8 cellular contexts compared by ENCODE assay signal in the genomic region with DNA sequence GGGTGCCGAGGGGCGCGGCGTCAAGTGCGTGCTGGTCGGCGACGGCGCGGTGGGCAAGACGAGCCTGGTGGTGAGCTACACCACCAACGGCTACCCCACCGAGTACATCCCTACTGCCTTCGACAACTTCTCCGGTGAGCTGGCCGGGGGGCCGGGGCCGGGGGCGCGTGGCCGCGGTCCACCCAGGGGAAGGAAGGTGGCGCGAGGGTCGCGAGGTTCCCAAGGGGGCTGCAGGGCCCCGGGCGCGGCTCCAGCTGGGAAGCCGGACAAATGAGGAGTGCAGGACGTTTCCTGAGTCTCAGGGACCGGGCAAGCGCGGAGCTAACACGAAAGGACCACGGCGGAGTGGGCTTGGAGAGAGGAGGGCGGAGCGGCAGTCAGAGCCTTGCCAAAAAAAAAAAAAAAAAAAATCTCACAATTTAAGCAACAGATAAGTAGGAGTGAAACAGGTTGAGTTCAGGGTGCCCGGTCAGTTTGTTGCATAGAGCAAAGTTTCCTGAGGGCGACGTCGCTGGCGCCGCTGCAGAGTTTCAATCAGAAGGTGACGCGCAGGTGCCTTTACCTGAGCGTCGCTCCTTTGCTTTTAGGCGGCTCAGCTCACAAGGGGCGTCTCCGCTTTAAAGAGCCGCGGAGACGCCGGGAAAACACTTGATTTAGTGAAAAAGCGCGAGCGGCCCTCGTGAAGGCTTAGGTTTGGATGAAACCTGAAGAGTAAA. TPM values are rescaled to one million over a fixed set of nuclear protein-coding genes. Genes with fewer than 3 reads are reported as not detected.
A peak's percentile ranks its signal among the peaks of the same experiment; 100 is the strongest.
DNase-seq lines count a peak whose midpoint lies in the region; ATAC-seq and TF ChIP-seq lines count a peak whose summit lies in the region.

No MANE protein-coding gene starts in this region.

- peaks cover 4% of the 10 kb centered on the region for H3K36me3 Mint-ChIP-seq in activated CD8-positive, alpha-beta memory T cell treated with anti-CD3 and anti-CD28 coated beads, Interleukin-2, amount 10 ng/mL, durations not matched to agents 7 days and 5 days
- H3K36me3 Mint-ChIP-seq in naive thymus-derived CD8-positive, alpha-beta T cell = no peaks in the 10 kb centered on the region

- peak; percentile 15 for DNase-seq in ELR (ENCODE audit: low read depth)
- DNase-seq in activated CD8-positive, alpha-beta memory T cell treated with anti-CD3 and anti-CD28 coated beads, Interleukin-2, amount 10 ng/mL, durations not matched to agents 7 days and 5 days = peak; percentile 47
- DNase-seq in naive thymus-derived CD8-positive, alpha-beta T cell = peak in 6 of 10 donors; percentile 12 to 34 (median 26)

- ATAC-seq in activated CD8-positive, alpha-beta memory T cell treated with anti-CD3 and anti-CD28 coated beads, Interleukin-2, amount 10 ng/mL, durations not matched to agents 7 days and 5 days = no peak
- ATAC-seq in esophagus mucosa = peak; percentile 14
- ATAC-seq in naive thymus-derived CD8-positive, alpha-beta T cell = peak; percentile 35 to 46
- ATAC-seq in HG03039 (IDR thresholded peaks at IDR 0.05; ENCODE audit: unreplicated experiment) = no peak
- ATAC-seq in HG03139 (IDR thresholded peaks at IDR 0.05; ENCODE audit: unreplicated experiment) = no peak
- ATAC-seq in GM21737 (IDR thresholded peaks at IDR 0.05; ENCODE audit: unreplicated experiment) = no peak

- CTCF ChIA-PET in activated CD8-positive, alpha-beta memory T cell treated with anti-CD3 and anti-CD28 coated beads, Interleukin-2, amount 10 ng/mL, durations not matched to agents 7 days and 5 days (lab: Charles Lee) = interaction anchor here (0.6 to 3.3 kb wide), 28 partner anchors 15 to 523 kb away, joined by 3 to 41 read pairs (median 5); no protein-coding TSS in a partner anchor

- peak; percentile 26; the same call in 1 of the 2 replicates for TF ChIP-seq RAD21 in Ishikawa (IDR thresholded peaks at IDR 0.05; ENCODE audit: low read depth)

- H3K4me1 Mint-ChIP-seq in activated CD8-positive, alpha-beta memory T cell treated with anti-CD3 and anti-CD28 coated beads, Interleukin-2, amount 10 ng/mL, durations not matched to agents 7 days and 5 days = peaks cover 10% of the 10 kb centered on the region
- peaks cover 0 to 18% (median 13%) of the 10 kb centered on the region in 4 donors for H3K4me1 Mint-ChIP-seq in naive thymus-derived CD8-positive, alpha-beta T cell

- H3K27me3 Mint-ChIP-seq in activated CD8-positive, alpha-beta memory T cell treated with anti-CD3 and anti-CD28 coated beads, Interleukin-2, amount 10 ng/mL, durations not matched to agents 7 days and 5 days = peaks cover 50% of the 10 kb centered on the region
- H3K27me3 Mint-ChIP-seq in naive thymus-derived CD8-positive, alpha-beta T cell = peaks cover 4 to 18% (median 12%) of the 10 kb centered on the region in 5 donors

- TF ChIP-seq EP300 in Ishikawa (IDR thresholded peaks at IDR 0.05; ENCODE audit: borderline replicate concordance) = no peak

- H3K27ac Mint-ChIP-seq in activated CD8-positive, alpha-beta memory T cell treated with anti-CD3 and anti-CD28 coated beads, Interleukin-2, amount 10 ng/mL, durations not matched to agents 7 days and 5 days = no peak overlapping the region
- peak overlapping the region in 7 of 10 donors; percentile 23 to 79 (median 70) for H3K27ac Mint-ChIP-seq in naive thymus-derived CD8-positive, alpha-beta T cell

- no peaks in the 10 kb centered on the region for H3K9me3 Mint-ChIP-seq in activated CD8-positive, alpha-beta memory T cell treated with anti-CD3 and anti-CD28 coated beads, Interleukin-2, amount 10 ng/mL, durations not matched to agents 7 days and 5 days (ENCODE audit: low read depth)
- no peaks in the 10 kb centered on the region for H3K9me3 Mint-ChIP-seq in naive thymus-derived CD8-positive, alpha-beta T cell

- POLR2A ChIA-PET in naive thymus-derived CD8-positive, alpha-beta T cell (lab: Charles Lee) = interaction anchor here (0.7 to 2.4 kb wide), 5 partner anchors 70 to 518 kb away, joined by 3 to 10 read pairs (median 5); no protein-coding TSS in a partner anchor

- peak overlapping the region; percentile 77 for H3K4me3 Mint-ChIP-seq in activated CD8-positive, alpha-beta memory T cell treated with anti-CD3 and anti-CD28 coated beads, Interleukin-2, amount 10 ng/mL, durations not matched to agents 7 days and 5 days
- H3K4me3 Mint-ChIP-seq in naive thymus-derived CD8-positive, alpha-beta T cell = peak overlapping the region; percentile 80 to 90 (median 87)

TF ChIP-seq in Ishikawa, 13 proteins besides CTCF, POLR2A, EP300 and RAD21:
- TF ChIP-seq, protein P1, sequence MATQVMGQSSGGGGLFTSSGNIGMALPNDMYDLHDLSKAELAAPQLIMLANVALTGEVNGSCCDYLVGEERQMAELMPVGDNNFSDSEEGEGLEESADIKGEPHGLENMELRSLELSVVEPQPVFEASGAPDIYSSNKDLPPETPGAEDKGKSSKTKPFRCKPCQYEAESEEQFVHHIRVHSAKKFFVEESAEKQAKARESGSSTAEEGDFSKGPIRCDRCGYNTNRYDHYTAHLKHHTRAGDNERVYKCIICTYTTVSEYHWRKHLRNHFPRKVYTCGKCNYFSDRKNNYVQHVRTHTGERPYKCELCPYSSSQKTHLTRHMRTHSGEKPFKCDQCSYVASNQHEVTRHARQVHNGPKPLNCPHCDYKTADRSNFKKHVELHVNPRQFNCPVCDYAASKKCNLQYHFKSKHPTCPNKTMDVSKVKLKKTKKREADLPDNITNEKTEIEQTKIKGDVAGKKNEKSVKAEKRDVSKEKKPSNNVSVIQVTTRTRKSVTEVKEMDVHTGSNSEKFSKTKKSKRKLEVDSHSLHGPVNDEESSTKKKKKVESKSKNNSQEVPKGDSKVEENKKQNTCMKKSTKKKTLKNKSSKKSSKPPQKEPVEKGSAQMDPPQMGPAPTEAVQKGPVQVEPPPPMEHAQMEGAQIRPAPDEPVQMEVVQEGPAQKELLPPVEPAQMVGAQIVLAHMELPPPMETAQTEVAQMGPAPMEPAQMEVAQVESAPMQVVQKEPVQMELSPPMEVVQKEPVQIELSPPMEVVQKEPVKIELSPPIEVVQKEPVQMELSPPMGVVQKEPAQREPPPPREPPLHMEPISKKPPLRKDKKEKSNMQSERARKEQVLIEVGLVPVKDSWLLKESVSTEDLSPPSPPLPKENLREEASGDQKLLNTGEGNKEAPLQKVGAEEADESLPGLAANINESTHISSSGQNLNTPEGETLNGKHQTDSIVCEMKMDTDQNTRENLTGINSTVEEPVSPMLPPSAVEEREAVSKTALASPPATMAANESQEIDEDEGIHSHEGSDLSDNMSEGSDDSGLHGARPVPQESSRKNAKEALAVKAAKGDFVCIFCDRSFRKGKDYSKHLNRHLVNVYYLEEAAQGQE (IDR thresholded peaks at IDR 0.05; ENCODE audit: low read depth) = no peak
- TF ChIP-seq ZBTB7A (IDR thresholded peaks at IDR 0.05; ENCODE audit: low read depth) = peak; percentile 60
- no peak for TF ChIP-seq TCF12 (IDR thresholded peaks at IDR 0.05; ENCODE audit: low read depth)
- TF ChIP-seq YY1 (IDR thresholded peaks at IDR 0.05; ENCODE audit: low read depth) = no peak
- no peak for TF ChIP-seq CREB1 (IDR thresholded peaks at IDR 0.05; ENCODE audit: low read depth)
- TF ChIP-seq TEAD4 (IDR thresholded peaks at IDR 0.05) = no peak

RNA-seq across cellular contexts. Expression of a gene that starts 0.8 kb away (rescaled TPM):
- 1 to 10 TPM in 1 of 2 experiments, under 1 TPM in 1; 0.61 to 4.5 TPM for total RNA-seq in activated CD8-positive, alpha-beta memory T cell treated with anti-CD3 and anti-CD28 coated beads, Interleukin-2, amount 10 ng/mL, durations not matched to agents 7 days and 5 days
- total RNA-seq in esophagus mucosa = 2.1 TPM
- total RNA-seq in naive thymus-derived CD8-positive, alpha-beta T cell = under 1 TPM; 0.27 to 0.34 TPM
- under 1 TPM; 0.14 to 0.44 (median 0.15) TPM for polyA plus RNA-seq in naive thymus-derived CD8-positive, alpha-beta T cell

Comparison
In these comparisons a context has a peak if more than half of its experiments do, and no peak if none do; other contexts are left out.
1. ATAC-seq: peak in esophagus mucosa (single experiment) and naive thymus-derived CD8-positive, alpha-beta T cell (2 of 2); none in activated CD8-positive, alpha-beta memory T cell treated with anti-CD3 and anti-CD28 coated beads, Interleukin-2, amount 10 ng/mL, durations not matched to agents 7 days and 5 days (single experiment), HG03039 (single experiment), HG03139 (single experiment) and GM21737 (single experiment).
2. Peak in every context shown above with its lines, with median percentiles within 50 percentile points of each other: DNase-seq.